24 cellular contexts compared by ENCODE assay signal in genomic region chr1:62500210-62500609, GRCh38.
"Had no signal": no experiment of that assay in that cellular context is flagged by ENCODE, and none has a peak within 500 bp of the region (broad histone marks: within the 10 kb centered on the region; RNA-seq: fewer than 3 reads in every experiment).

No MANE protein-coding gene starts in this region.

- H3K27me3 ChIP-seq: dorsolateral prefrontal cortex, esophagus squamous epithelium, gastroesophageal sphincter, heart left ventricle, hepatocyte, left lung had no signal

- H3K4me1 ChIP-seq: esophagus squamous epithelium, gastroesophageal sphincter, heart left ventricle, left lung, lower lobe of right lung had no signal

- H3K4me3 ChIP-seq: coronary artery, dorsolateral prefrontal cortex, esophagus squamous epithelium, gastroesophageal sphincter, heart left ventricle, hepatocyte, left lung, lower lobe of right lung had no signal

- H3K36me3 ChIP-seq: left lung had no signal

- H3K9me3 ChIP-seq: esophagus squamous epithelium, gastroesophageal sphincter, heart left ventricle, left lung, lower lobe of right lung had no signal

- ATAC-seq: esophagus mucosa, gastroesophageal sphincter, heart left ventricle, left lung, left ventricle myocardium superior had no signal

- FAIRE-seq: colon had no signal

- DNase-seq: dermis blood vessel endothelial cell; dorsolateral prefrontal cortex; effector CD4-positive, alpha-beta T cell; effector memory CD4-positive, alpha-beta T cell; erythroblast; esophagus squamous epithelium; foreskin fibroblast; foreskin melanocyte; heart left ventricle; hypothalamus; immature natural killer cell; islet precursor cell; left cardiac atrium; left lung; left ventricle myocardium superior; lower lobe of right lung; mesenchymal stem cell; midbrain had no signal

- H3K27ac ChIP-seq: coronary artery, dorsolateral prefrontal cortex, epithelial cell of prostate, esophagus squamous epithelium, gastroesophageal sphincter, heart left ventricle, hepatocyte, left lung, lower lobe of right lung had no signal
